23 cellular contexts compared by ENCODE assay signal in genomic region chr1:242826706-242827336, GRCh38.
DNase-seq lines count a peak whose midpoint lies in the region; ATAC-seq and FAIRE-seq lines count a peak whose summit lies in the region.
"Had no signal": no experiment of that assay in that cellular context is flagged by ENCODE, and none has a peak within 500 bp of the region (broad histone marks: within the 10 kb centered on the region; RNA-seq: fewer than 3 reads in every experiment).

No MANE protein-coding gene starts in this region.

- H3K4me2 ChIP-seq in skeletal muscle satellite cell (ENCODE audit: low read length): peak overlapping the region; percentile 55
- H3K4me2 ChIP-seq: BLaER1 treated with 17β-estradiol and CSF1 and Interleukin-3, amounts not matched to agents 10 nM and 100 nM had no signal

- H3K27me3 ChIP-seq in MG63 (no peaks in the 10 kb centered on the region), skeletal muscle satellite cell (ENCODE audit: control insufficient read depth, insufficient read depth, low read length) (no peaks in the 10 kb centered on the region)
- H3K27me3 ChIP-seq: BLaER1 treated with 17β-estradiol and CSF1 and Interleukin-3, amounts not matched to agents 10 nM and 100 nM had no signal

- H3K9me3 Mint-ChIP-seq in activated T-cell treated with anti-CD3 and anti-CD28 coated beads, Interleukin-2, amount 50 U/mL, for 72 hours: peaks cover 2 to 6% of the 10 kb centered on the region in 2 donors

- H3K36me3 ChIP-seq in MG63 (no peaks in the 10 kb centered on the region), skeletal muscle satellite cell (ENCODE audit: insufficient read depth, low read length) (no peaks in the 10 kb centered on the region)
- H3K36me3 ChIP-seq: BLaER1 treated with 17β-estradiol and CSF1 and Interleukin-3, amounts not matched to agents 10 nM and 100 nM had no signal

- H3K9me3 ChIP-seq in MG63: no peaks in the 10 kb centered on the region
- no peaks in the 10 kb centered on the region for H3K9me3 ChIP-seq in skeletal muscle satellite cell (replicated peaks; ENCODE audit: low read length)
- H3K9me3 ChIP-seq: BLaER1 treated with 17β-estradiol and CSF1 and Interleukin-3, amounts not matched to agents 10 nM and 100 nM; Caco-2 had no signal

- no peak overlapping the region for H3K27ac Mint-ChIP-seq in activated T-cell treated with anti-CD3 and anti-CD28 coated beads, Interleukin-2, amount 50 U/mL, for 72 hours
- H3K27ac Mint-ChIP-seq: CD4-positive, alpha-beta memory T cell had no signal

- H3K4me3 Mint-ChIP-seq in activated T-cell treated with anti-CD3 and anti-CD28 coated beads, Interleukin-2, amount 50 U/mL, for 72 hours: no peak overlapping the region
- H3K4me3 Mint-ChIP-seq: CD4-positive, alpha-beta memory T cell had no signal

- no peak for ATAC-seq in GM19023 (IDR thresholded peaks at IDR 0.05; ENCODE audit: unreplicated experiment)
- no peak for ATAC-seq in activated T-cell treated with anti-CD3 and anti-CD28 coated beads, Interleukin-2, amount 50 U/mL, for 72 hours (replicated peaks in 1 of 2)
- ATAC-seq: Right ventricle myocardium inferior had no signal

- peaks cover 40% of the 10 kb centered on the region for H3K4me1 ChIP-seq in skeletal muscle satellite cell (ENCODE audit: control insufficient read depth, insufficient read depth, low read length)
- H3K4me1 ChIP-seq: BLaER1 treated with 17β-estradiol and CSF1 and Interleukin-3, amounts not matched to agents 10 nM and 100 nM had no signal

- FAIRE-seq in RCC 7860 (lab: Jason Lieb, UNC): no peak
- FAIRE-seq: GM18507 had no signal

- peak; percentile 4 for DNase-seq in G401 (ENCODE audit: low spot score)
- DNase-seq in MG63: peak; percentile 39
- DNase-seq in astrocyte of the hippocampus (ENCODE audit: low read depth, low spot score): peak; percentile 21
- no peak for DNase-seq in RCC 7860 (ENCODE audit: low spot score)
- no peak for DNase-seq in activated T-cell treated with anti-CD3 and anti-CD28 coated beads, Interleukin-2, amount 50 U/mL, for 72 hours
- DNase-seq: ACHN; Caco-2; CD4-positive, alpha-beta memory T cell; DMS153; GDM1; Karpas-422; MM.1S; NCI-H1048; NCI-H1436; NCI-H2029; NCI-H2227 treated with DMSO at 0.1 percent for 48 hours; NCI-H510A treated with DMSO at 0.1 percent for 48 hours; NCI-H82 had no signal

- no peaks in the 10 kb centered on the region for H3K27me3 Mint-ChIP-seq in activated T-cell treated with anti-CD3 and anti-CD28 coated beads, Interleukin-2, amount 50 U/mL, for 72 hours (ENCODE audit: low read depth)

- peak overlapping the region; percentile 71 for H3K9ac ChIP-seq in skeletal muscle satellite cell (ENCODE audit: low read depth, low read length)
- H3K9ac ChIP-seq: BLaER1 treated with 17β-estradiol and CSF1 and Interleukin-3, amounts not matched to agents 10 nM and 100 nM had no signal

- H3K36me3 Mint-ChIP-seq in activated T-cell treated with anti-CD3 and anti-CD28 coated beads, Interleukin-2, amount 50 U/mL, for 72 hours (ENCODE audit: insufficient read depth in 2 of 2): no peaks in the 10 kb centered on the region
- H3K36me3 Mint-ChIP-seq: CD4-positive, alpha-beta memory T cell had no signal

- H3K4me3 ChIP-seq in MG63: no peak overlapping the region
- H3K4me3 ChIP-seq in skeletal muscle satellite cell (ENCODE audit: low read length): no peak overlapping the region
- H3K4me3 ChIP-seq: BLaER1 treated with 17β-estradiol and CSF1 and Interleukin-3, amounts not matched to agents 10 nM and 100 nM had no signal

- no peaks in the 10 kb centered on the region for H3K4me1 Mint-ChIP-seq in activated T-cell treated with anti-CD3 and anti-CD28 coated beads, Interleukin-2, amount 50 U/mL, for 72 hours (ENCODE audit: low read depth)
- H3K4me1 Mint-ChIP-seq: CD4-positive, alpha-beta memory T cell had no signal

- in situ Hi-C loops in G401 (cut with HindIII; ENCODE audit: low sequenced_read_pairs): no loop called here

Comparison
In these comparisons a context has a peak if more than half of its experiments do, and no peak if none do; other contexts are left out.
1. DNase-seq: peak in G401 (single experiment), MG63 (single experiment) and astrocyte of the hippocampus (single experiment); none in RCC 7860 (single experiment) and activated T-cell treated with anti-CD3 and anti-CD28 coated beads, Interleukin-2, amount 50 U/mL, for 72 hours (0 of 2).